ENCODE assay signal across 11 cellular contexts in genomic region chr14:31221266-31221665, GRCh38.
"Had no signal": no experiment of that assay in that cellular context is flagged by ENCODE, and none has a peak within 500 bp of the region (broad histone marks: within the 10 kb centered on the region; RNA-seq: fewer than 3 reads in every experiment).

No MANE protein-coding gene starts in this region.

- H3K36me3 ChIP-seq: HAP-1 had no signal

- H3K9me3 ChIP-seq: HAP-1 had no signal

- H2AFZ ChIP-seq: GM23248, GM23338 had no signal

- FAIRE-seq: H1, H54 had no signal

- H3K4me1 Mint-ChIP-seq: GM23338, H9 had no signal

- H3K9ac ChIP-seq: GM23248 had no signal

- H3K27ac ChIP-seq: GM23248 had no signal

- H3K4me3 ChIP-seq: GM23248, GM23338, HAP-1 had no signal

- H3K9me3 Mint-ChIP-seq: GM23338, H9, HFFc6 had no signal

- H3K4me3 Mint-ChIP-seq: GM23338, H9, HFFc6 had no signal

- DNase-seq: GM23248, GOT3, H7, H9, HCEC 1CT, HFFc6 had no signal

- H3K27ac Mint-ChIP-seq: GM23338, HFFc6 had no signal

- ATAC-seq: GM23338, HCT116 had no signal

- H3K4me2 ChIP-seq: GM23338 had no signal

- H3K4me1 ChIP-seq: HAP-1 had no signal
